ENCODE assay signal across 12 cellular contexts in genomic region chr17:80785477-80786178, GRCh38.
A peak's percentile ranks its signal among the peaks of the same experiment; 100 is the strongest.
DNase-seq lines count a peak whose midpoint lies in the region; ATAC-seq and TF ChIP-seq lines count a peak whose summit lies in the region.
"Had no signal": no experiment of that assay in that cellular context is flagged by ENCODE, and none has a peak within 500 bp of the region (broad histone marks: within the 10 kb centered on the region; RNA-seq: fewer than 3 reads in every experiment).

No MANE protein-coding gene starts in this region.

- H3K27ac ChIP-seq in left lung, result no peak overlapping the region
- H3K27ac ChIP-seq in tibial nerve, result no peak overlapping the region
- H3K27ac ChIP-seq: colonic mucosa had no signal

- H3K36me3 ChIP-seq in left lung (no peaks in the 10 kb centered on the region), tibial nerve (no peaks in the 10 kb centered on the region)
- H3K36me3 ChIP-seq: colonic mucosa had no signal

- peaks cover 43% of the 10 kb centered on the region for H3K36me3 Mint-ChIP-seq in activated CD8-positive, alpha-beta T cell treated with anti-CD3 and anti-CD28 coated beads, Interleukin-2, amount 10 ng/mL, durations not matched to agents 7 days and 5 days (ENCODE audit: low read depth)
- H3K36me3 Mint-ChIP-seq in stimulated activated naive B cell treated with anti-CD40 and anti-IgM and Interleukin-4, amounts not matched to agents 10 μg/mL and 1 μg/mL and 100 μg/mL, for 72 hours, result peaks cover 23 to 33% of the 10 kb centered on the region in 2 donors

- intact Hi-C loops in left lung (cut with DNase I), result no loop called here

- no peaks in the 10 kb centered on the region for H3K27me3 ChIP-seq in left lung
- no peaks in the 10 kb centered on the region for H3K27me3 ChIP-seq in tibial nerve
- H3K27me3 ChIP-seq: colonic mucosa had no signal

- no peak overlapping the region for H3K4me3 ChIP-seq in left lung
- H3K4me3 ChIP-seq in tibial nerve, result no peak overlapping the region
- H3K4me3 ChIP-seq: colonic mucosa had no signal

- peaks cover 92% of the 10 kb centered on the region for H3K4me1 Mint-ChIP-seq in activated CD8-positive, alpha-beta T cell treated with anti-CD3 and anti-CD28 coated beads, Interleukin-2, amount 10 ng/mL, durations not matched to agents 7 days and 5 days (ENCODE audit: low read depth)
- peaks cover 25 to 46% of the 10 kb centered on the region in 2 donors for H3K4me1 Mint-ChIP-seq in stimulated activated naive B cell treated with anti-CD40 and anti-IgM and Interleukin-4, amounts not matched to agents 10 μg/mL and 1 μg/mL and 100 μg/mL, for 72 hours

- no peaks in the 10 kb centered on the region for H3K9me3 ChIP-seq in left lung
- no peaks in the 10 kb centered on the region for H3K9me3 ChIP-seq in tibial nerve
- H3K9me3 ChIP-seq: colonic mucosa had no signal

- TF ChIP-seq CTCF in left lung (IDR thresholded peaks at IDR 0.05), result no peak
- no peak for TF ChIP-seq CTCF in tibial nerve (IDR thresholded peaks at IDR 0.05)

- 85% methylated on average over 19 of the region's 19 CpGs for WGBS in tibial nerve, 2 donors

- peak; percentile 76 for DNase-seq in activated CD4-positive, alpha-beta T cell treated with anti-CD3 and anti-CD28 coated beads for 48 hours
- no peak for DNase-seq in activated CD4-positive, alpha-beta T cell treated with anti-CD3 and anti-CD28 coated beads, Interleukin-2, amount 50 U/mL, for 1 hour
- DNase-seq in activated CD8-positive, alpha-beta T cell treated with anti-CD3 and anti-CD28 coated beads, Interleukin-2, amount 10 ng/mL, durations not matched to agents 7 days and 5 days, result no peak
- DNase-seq in left lung (peak in 1 of 2 donors; percentile 64), NCI-H226 (no peak), SHP77 treated with DMSO at 0.1 percent for 48 hours (lab: John Stamatoyannopoulos, UW) (no peak), tibial nerve (ENCODE audit: low spot score in 2 of 2) (no peak)
- no peak for DNase-seq in stimulated activated naive B cell treated with anti-CD40 and anti-IgM and Interleukin-4, amounts not matched to agents 10 μg/mL and 1 μg/mL and 100 μg/mL, for 72 hours
- DNase-seq: colonic mucosa, GDM1, NCI-H1436 treated with DMSO at 0.1 percent for 48 hours had no signal

- CTCF ChIA-PET in activated CD8-positive, alpha-beta T cell treated with anti-CD3 and anti-CD28 coated beads, Interleukin-2, amount 10 ng/mL, durations not matched to agents 7 days and 5 days (lab: Charles Lee), result interaction anchor here (0.6 to 4.1 kb wide), 4 partner anchors 11 to 114 kb away, joined by 3 to 22 read pairs (median 4); no protein-coding TSS in a partner anchor

- POLR2A ChIA-PET in activated CD8-positive, alpha-beta T cell treated with anti-CD3 and anti-CD28 coated beads, Interleukin-2, amount 10 ng/mL, durations not matched to agents 7 days and 5 days (lab: Charles Lee), result interaction anchor here (0.6 to 1.8 kb wide), 6 partner anchors 11 to 802 kb away, joined by 3 to 6 read pairs (median 3); no protein-coding TSS in a partner anchor

- peaks cover 4% of the 10 kb centered on the region for H3K9me3 Mint-ChIP-seq in activated CD8-positive, alpha-beta T cell treated with anti-CD3 and anti-CD28 coated beads, Interleukin-2, amount 10 ng/mL, durations not matched to agents 7 days and 5 days (ENCODE audit: insufficient read depth)
- H3K9me3 Mint-ChIP-seq in stimulated activated naive B cell treated with anti-CD40 and anti-IgM and Interleukin-4, amounts not matched to agents 10 μg/mL and 1 μg/mL and 100 μg/mL, for 72 hours, result peaks cover 0 to 1% of the 10 kb centered on the region in 2 donors

- no peak overlapping the region for H3K4me3 Mint-ChIP-seq in activated CD8-positive, alpha-beta T cell treated with anti-CD3 and anti-CD28 coated beads, Interleukin-2, amount 10 ng/mL, durations not matched to agents 7 days and 5 days
- H3K4me3 Mint-ChIP-seq in stimulated activated naive B cell treated with anti-CD40 and anti-IgM and Interleukin-4, amounts not matched to agents 10 μg/mL and 1 μg/mL and 100 μg/mL, for 72 hours, result no peak overlapping the region

- peak overlapping the region; percentile 79 for H3K27ac Mint-ChIP-seq in activated CD8-positive, alpha-beta T cell treated with anti-CD3 and anti-CD28 coated beads, Interleukin-2, amount 10 ng/mL, durations not matched to agents 7 days and 5 days
- H3K27ac Mint-ChIP-seq in stimulated activated naive B cell treated with anti-CD40 and anti-IgM and Interleukin-4, amounts not matched to agents 10 μg/mL and 1 μg/mL and 100 μg/mL, for 72 hours, result peak overlapping the region; percentile 17

- H3K27me3 Mint-ChIP-seq in activated CD8-positive, alpha-beta T cell treated with anti-CD3 and anti-CD28 coated beads, Interleukin-2, amount 10 ng/mL, durations not matched to agents 7 days and 5 days (ENCODE audit: low read depth), result no peaks in the 10 kb centered on the region
- H3K27me3 Mint-ChIP-seq in stimulated activated naive B cell treated with anti-CD40 and anti-IgM and Interleukin-4, amounts not matched to agents 10 μg/mL and 1 μg/mL and 100 μg/mL, for 72 hours, result no peaks in the 10 kb centered on the region

- TF ChIP-seq EP300 in tibial nerve (IDR thresholded peaks at IDR 0.05), result no peak

- H3K4me1 ChIP-seq in left lung, result peaks cover 0 to 53% of the 10 kb centered on the region in 2 donors
- peaks cover 0 to 37% (median 16%) of the 10 kb centered on the region in 4 donors for H3K4me1 ChIP-seq in tibial nerve
- H3K4me1 ChIP-seq: colonic mucosa had no signal

- no peak for ATAC-seq in activated CD8-positive, alpha-beta T cell treated with anti-CD3 and anti-CD28 coated beads, Interleukin-2, amount 10 ng/mL, durations not matched to agents 7 days and 5 days
- ATAC-seq in left lung, result peak; percentile 82
- ATAC-seq in stimulated activated naive B cell treated with anti-CD40 and anti-IgM and Interleukin-4, amounts not matched to agents 10 μg/mL and 1 μg/mL and 100 μg/mL, for 72 hours (replicated peaks), result no peak
- ATAC-seq: Right ventricle myocardium inferior had no signal

- TF ChIP-seq POLR2A in tibial nerve (IDR thresholded peaks at IDR 0.05), result no peak
